Comparison of ENCODE assay signal across 29 cellular contexts in the genomic region with DNA sequence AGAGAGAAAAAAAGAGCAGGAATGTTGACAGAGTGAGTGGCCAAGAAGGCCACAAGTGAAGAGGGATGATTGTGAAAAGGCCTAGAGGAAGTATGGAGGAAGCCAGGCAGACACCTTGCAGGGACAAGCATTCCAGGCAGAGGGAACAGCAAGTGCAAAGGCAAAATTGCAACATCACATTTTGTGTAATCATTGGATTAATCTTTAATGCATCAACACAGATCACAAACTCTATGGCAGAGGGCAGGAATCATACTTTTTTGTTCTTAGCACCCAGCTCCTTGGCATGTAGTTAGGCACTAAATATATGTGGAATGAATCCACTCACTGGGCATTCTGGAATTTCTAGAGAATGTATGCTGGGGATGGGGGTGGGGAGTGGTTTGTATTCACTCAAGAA.
"Had no signal": no experiment of that assay in that cellular context is flagged by ENCODE, and none has a peak within 500 bp of the region (broad histone marks: within the 10 kb centered on the region; RNA-seq: fewer than 3 reads in every experiment).

No MANE protein-coding gene starts in this region.

- DNase-seq: activated B cell treated with CpG ODN at 0.5 μM for 24 hours; activated CD4-positive, alpha-beta T cell treated with anti-CD3 and anti-CD28 coated beads for 48 hours; activated CD4-positive, alpha-beta T cell treated with anti-CD3 and anti-CD28 coated beads, Interleukin-2, amount 50 U/mL, for 1 hour; activated CD4-positive, alpha-beta T cell treated with anti-CD3 and anti-CD28 coated beads, Interleukin-2, amount 50 U/mL, for 48 hours; activated CD8-positive, alpha-beta memory T cell treated with anti-CD3 and anti-CD28 coated beads for 24 hours; activated CD8-positive, alpha-beta T cell treated with anti-CD3 and anti-CD28 coated beads for 36 hours; activated effector memory CD4-positive, alpha-beta T cell treated with Interleukin-2 at 50 U/mL for 16 hours; activated gamma-delta T cell treated with Interleukin-2 at 50 U/mL for 16 hours; activated naive CD4-positive, alpha-beta T cell treated with anti-CD3 and anti-CD28 coated beads, Interleukin-2, amount 50 U/mL, for 16 hours; activated naive CD4-positive, alpha-beta T cell treated with Interleukin-2 at 50 U/mL for 16 hours; activated naive CD8-positive, alpha-beta T cell treated with anti-CD3 and anti-CD28 coated beads, Interleukin-2, amount 50 U/mL, for 24 hours; activated T-cell treated with anti-CD3 and anti-CD28 coated beads, Interleukin-2, amount 50 U/mL, for 4 hours; adrenal gland; amygdala; aorta; dorsolateral prefrontal cortex; effector memory CD4-positive, alpha-beta T cell; endodermal cell; foreskin fibroblast; head of caudate nucleus; T-helper 17 cell; T1000; WERI-Rb-1 had no signal

- FAIRE-seq: frontal cortex had no signal

- H3K27ac ChIP-seq: adrenal gland, breast epithelium, coronary artery, dorsolateral prefrontal cortex, WERI-Rb-1 had no signal

- H3K27me3 ChIP-seq: adrenal gland, breast epithelium, dorsolateral prefrontal cortex had no signal

- H3K9me3 ChIP-seq: adrenal gland, breast epithelium had no signal

- H3K36me3 ChIP-seq: adrenal gland, breast epithelium, WERI-Rb-1 had no signal

- ATAC-seq: activated CD4-positive, CD25-positive, alpha-beta regulatory T cell treated with anti-CD3 and anti-CD28 coated beads, Interleukin-2, amount 50 U/mL, for 24 hours; activated CD8-positive, alpha-beta T cell treated with anti-CD3 and anti-CD28 coated beads for 36 hours; activated naive CD8-positive, alpha-beta T cell treated with anti-CD3 and anti-CD28 coated beads, Interleukin-2, amount 50 U/mL, for 24 hours; activated T-cell treated with anti-CD3 and anti-CD28 coated beads, Interleukin-2, amount 50 U/mL, for 4 hours; activated T-helper 17 cell treated with anti-CD3 and anti-CD28 coated beads, Interleukin-2, amount 50 U/mL, for 72 hours; esophagus mucosa; T-helper 17 cell had no signal

- H3K4me3 ChIP-seq: adrenal gland, breast epithelium, coronary artery, dorsolateral prefrontal cortex had no signal
